In genomic region chr10:3064423-3064822, GRCh38 we compare ENCODE assay signal across 27 cellular contexts. TPM values are rescaled to one million over a fixed set of nuclear protein-coding genes. Genes with fewer than 3 reads are reported as not detected.
DNase-seq lines count a peak whose midpoint lies in the region.
"Had no signal": no experiment of that assay in that cellular context is flagged by ENCODE, and none has a peak within 500 bp of the region (broad histone marks: within the 10 kb centered on the region; RNA-seq: fewer than 3 reads in every experiment).

No MANE protein-coding gene starts in this region.

- H3K14ac ChIP-seq in neuronal stem cell (ENCODE audit: low read length), result no peak overlapping the region

- intact Hi-C loops in activated CD4-positive, alpha-beta T cell treated with anti-CD3 and anti-CD28 coated beads, Interleukin-2, amount 10 ng/mL, durations not matched to agents 24 days and 14 days (cut with micrococcal nuclease), result loop anchor here (10.0 kb wide), 1 partner anchor 1950 kb away; no protein-coding TSS in a partner anchor

- H3K27ac Mint-ChIP-seq in T-helper 2 cell treated with Interferon-gamma antibody and Interleukin-4, amounts not matched to agents 5 μg/mL and 100 μg/mL, for 36 hours, result no peak overlapping the region
- H3K27ac Mint-ChIP-seq in activated CD4-positive, alpha-beta T cell treated with anti-CD3 and anti-CD28 coated beads, Interleukin-2, amount 10 ng/mL, durations not matched to agents 24 days and 14 days, result no peak overlapping the region

- no peaks in the 10 kb centered on the region for H3K79me1 ChIP-seq in neuronal stem cell (ENCODE audit: low read depth, low read length)

- peaks cover 4% of the 10 kb centered on the region for H3K4me1 Mint-ChIP-seq in T-helper 2 cell treated with Interferon-gamma antibody and Interleukin-4, amounts not matched to agents 5 μg/mL and 100 μg/mL, for 36 hours (ENCODE audit: low read depth)
- peaks cover 4% of the 10 kb centered on the region for H3K4me1 Mint-ChIP-seq in activated CD4-positive, alpha-beta T cell treated with anti-CD3 and anti-CD28 coated beads, Interleukin-2, amount 10 ng/mL, durations not matched to agents 24 days and 14 days

- peaks cover 10 to 48% (median 35%) of the 10 kb centered on the region in 10 experiments for H3K4me1 ChIP-seq in BLaER1 treated with 17β-estradiol and CSF1 and Interleukin-3, amounts not matched to agents 10 nM and 100 nM
- H3K4me1 ChIP-seq in neuronal stem cell (ENCODE audit: control insufficient read depth in 2 of 2, insufficient read depth in 1 of 2, low read depth in 1 of 2, low read length in 2 of 2), result peaks cover 0 to 3% of the 10 kb centered on the region in 2 donors

- DNase-seq in NAMALWA (ENCODE audit: low spot score) (peak; percentile 18), germinal center (ENCODE audit: low spot score) (peak; percentile 36), neuronal stem cell (ENCODE audit: low spot score) (no peak), NCI-H1694 treated with DMSO at 0.1 percent for 48 hours (lab: John Stamatoyannopoulos, UW) (no peak), cortex of kidney (lab: John Stamatoyannopoulos, UW) (no peak)
- no peak for DNase-seq in T-helper 2 cell treated with Interferon-gamma antibody and Interleukin-4, amounts not matched to agents 5 μg/mL and 100 μg/mL, for 36 hours (ENCODE audit: low spot score)
- no peak for DNase-seq in activated CD4-positive, alpha-beta T cell treated with anti-CD3 and anti-CD28 coated beads, Interleukin-2, amount 10 ng/mL, durations not matched to agents 24 days and 14 days
- DNase-seq: C1 segment of cervical spinal cord; CD8-positive, alpha-beta memory T cell; DMS 273 treated with DMSO at 0.1 percent for 48 hours; DMS79 treated with DMSO at 0.1 percent for 48 hours; GF-D8; GM23248; KG1; MM.1S; NCI-H1048; NCI-H1417; NCI-H1694; NCI-H2081; NCI-H2227 treated with DMSO at 0.1 percent for 48 hours; NCI-H69; OCI-M1; Peyer's patch; SIG-M5 had no signal

- no peak overlapping the region for H2AFZ ChIP-seq in neuronal stem cell (ENCODE audit: low read length)
- H2AFZ ChIP-seq: GM23248 had no signal

- H4K8ac ChIP-seq in neuronal stem cell (ENCODE audit: low read depth, low read length), result no peak overlapping the region

- H2BK12ac ChIP-seq in neuronal stem cell (ENCODE audit: low read length), result no peak overlapping the region

- peak overlapping the region; percentile 5 for H3K18ac ChIP-seq in neuronal stem cell (ENCODE audit: low read length)

- H3K27me3 ChIP-seq in BLaER1 treated with 17β-estradiol and CSF1 and Interleukin-3, amounts not matched to agents 10 nM and 100 nM, result peaks cover 12 to 26% (median 17%) of the 10 kb centered on the region in 11 experiments; a peak in 21 of 22 replicates
- H3K27me3 ChIP-seq in neuronal stem cell (ENCODE audit: control insufficient read depth in 3 of 3, insufficient read depth in 3 of 3, low read depth in 1 of 3, low read length in 3 of 3), result peaks cover 4 to 39% (median 17%) of the 10 kb centered on the region in 3 experiments

- peaks cover 4% of the 10 kb centered on the region for H3K36me3 Mint-ChIP-seq in T-helper 2 cell treated with Interferon-gamma antibody and Interleukin-4, amounts not matched to agents 5 μg/mL and 100 μg/mL, for 36 hours (ENCODE audit: low read depth)
- peaks cover 8% of the 10 kb centered on the region for H3K36me3 Mint-ChIP-seq in activated CD4-positive, alpha-beta T cell treated with anti-CD3 and anti-CD28 coated beads, Interleukin-2, amount 10 ng/mL, durations not matched to agents 24 days and 14 days (ENCODE audit: low read depth)

- peaks cover 0 to 3% (median 2%) of the 10 kb centered on the region in 11 experiments; a peak in 10 of 22 replicates for H3K36me3 ChIP-seq in BLaER1 treated with 17β-estradiol and CSF1 and Interleukin-3, amounts not matched to agents 10 nM and 100 nM
- H3K36me3 ChIP-seq in neuronal stem cell (replicated peaks in 1 of 2; ENCODE audit: control insufficient read depth in 2 of 2, insufficient read depth in 2 of 2, low read length in 2 of 2), result no peaks in the 10 kb centered on the region
- H3K36me3 ChIP-seq: HAP-1, Peyer's patch had no signal

- H2BK5ac ChIP-seq in neuronal stem cell (ENCODE audit: low read length), result no peak overlapping the region

- peaks cover 0 to 38% (median 22%) of the 10 kb centered on the region in 11 experiments; a peak in 17 of 22 replicates for H4K20me1 ChIP-seq in BLaER1 treated with 17β-estradiol and CSF1 and Interleukin-3, amounts not matched to agents 10 nM and 100 nM

- no peak overlapping the region for H2BK120ac ChIP-seq in neuronal stem cell (ENCODE audit: low read depth, low read length)

- H3K23ac ChIP-seq in neuronal stem cell (ENCODE audit: low read depth, low read length, poor library complexity), result no peak overlapping the region

- H3K9me3 Mint-ChIP-seq in T-helper 2 cell treated with Interferon-gamma antibody and Interleukin-4, amounts not matched to agents 5 μg/mL and 100 μg/mL, for 36 hours, result no peaks in the 10 kb centered on the region
- H3K9me3 Mint-ChIP-seq in activated CD4-positive, alpha-beta T cell treated with anti-CD3 and anti-CD28 coated beads, Interleukin-2, amount 10 ng/mL, durations not matched to agents 24 days and 14 days, result no peaks in the 10 kb centered on the region
- H3K9me3 Mint-ChIP-seq: CD8-positive, alpha-beta memory T cell had no signal

- no peak overlapping the region for H3K9ac ChIP-seq in BLaER1 treated with 17β-estradiol and CSF1 and Interleukin-3, amounts not matched to agents 10 nM and 100 nM
- no peak overlapping the region for H3K9ac ChIP-seq in neuronal stem cell (ENCODE audit: low read depth, low read length, poor library complexity)
- H3K9ac ChIP-seq: GM23248 had no signal

- H3K27me3 Mint-ChIP-seq in T-helper 2 cell treated with Interferon-gamma antibody and Interleukin-4, amounts not matched to agents 5 μg/mL and 100 μg/mL, for 36 hours (ENCODE audit: low read depth), result peaks cover 16% of the 10 kb centered on the region
- H3K27me3 Mint-ChIP-seq in activated CD4-positive, alpha-beta T cell treated with anti-CD3 and anti-CD28 coated beads, Interleukin-2, amount 10 ng/mL, durations not matched to agents 24 days and 14 days, result peaks cover 23% of the 10 kb centered on the region
- H3K27me3 Mint-ChIP-seq: CD8-positive, alpha-beta memory T cell had no signal

- no peak overlapping the region for H3K4me3 Mint-ChIP-seq in T-helper 2 cell treated with Interferon-gamma antibody and Interleukin-4, amounts not matched to agents 5 μg/mL and 100 μg/mL, for 36 hours
- no peak overlapping the region for H3K4me3 Mint-ChIP-seq in activated CD4-positive, alpha-beta T cell treated with anti-CD3 and anti-CD28 coated beads, Interleukin-2, amount 10 ng/mL, durations not matched to agents 24 days and 14 days

- H3K9me3 ChIP-seq in BLaER1 treated with 17β-estradiol and CSF1 and Interleukin-3, amounts not matched to agents 10 nM and 100 nM (replicated peaks in 1 of 11), result no peaks in the 10 kb centered on the region
- H3K9me3 ChIP-seq in neuronal stem cell (replicated peaks in 1 of 2; ENCODE audit: control insufficient read depth in 2 of 2, insufficient read depth in 1 of 2, low read depth in 1 of 2, low read length in 2 of 2), result no peaks in the 10 kb centered on the region
- H3K9me3 ChIP-seq: HAP-1, Peyer's patch had no signal

- H4K91ac ChIP-seq in neuronal stem cell (ENCODE audit: low read depth, low read length, poor library complexity), result no peak overlapping the region

- peak overlapping the region in 8 of 11 experiments; percentile 37 to 95 (median 93); a peak in 16 of 22 replicates for H3K4me2 ChIP-seq in BLaER1 treated with 17β-estradiol and CSF1 and Interleukin-3, amounts not matched to agents 10 nM and 100 nM
- no peak overlapping the region for H3K4me2 ChIP-seq in neuronal stem cell (ENCODE audit: insufficient read depth, low read length, poor library complexity, severe bottlenecking)

- no peak overlapping the region for H3K4ac ChIP-seq in neuronal stem cell (ENCODE audit: low read length)

- peak overlapping the region; percentile 70 for H2BK15ac ChIP-seq in neuronal stem cell (ENCODE audit: low read length)

- H3K27ac ChIP-seq in BLaER1 treated with 17β-estradiol and CSF1 and Interleukin-3, amounts not matched to agents 10 nM and 100 nM, result no peak overlapping the region
- H3K27ac ChIP-seq in neuronal stem cell (replicated peaks; ENCODE audit: low read length), result no peak overlapping the region
- H3K27ac ChIP-seq: GM23248, Peyer's patch, SK-N-MC had no signal

- no CpG with 5 or more reads among the region's 2 CpGs for WGBS in neuronal stem cell (ENCODE audit: extremely low coverage in 2 of 2, insufficient read length in 2 of 2, insufficient replicate concordance in 1 of 2), 2 donors

- H2AK5ac ChIP-seq in neuronal stem cell (ENCODE audit: low read depth, low read length), result no peak overlapping the region

- no peak overlapping the region for H3K4me3 ChIP-seq in BLaER1 treated with 17β-estradiol and CSF1 and Interleukin-3, amounts not matched to agents 10 nM and 100 nM
- H3K4me3 ChIP-seq in neuronal stem cell (ENCODE audit: low read length in 2 of 2), result no peak overlapping the region
- H3K4me3 ChIP-seq: GM23248, HAP-1, Peyer's patch, SK-N-MC had no signal

RNA-seq across cellular contexts. Expression of gene PFKP, which starts 2.9 kb away (rescaled TPM):
- 21.1 TPM for polyA plus RNA-seq in neuronal stem cell (2013, experiment 1 of 2)
- polyA plus RNA-seq in neuronal stem cell (2013, experiment 2 of 2), result 21.1 TPM
- 284 and 294 TPM in 2 replicates for total RNA-seq in activated CD4-positive, alpha-beta T cell treated with anti-CD3 and anti-CD28 coated beads, Interleukin-2, amount 10 ng/mL, durations not matched to agents 24 days and 14 days

Comparison
In these comparisons a context has a peak if more than half of its experiments do, and no peak if none do; other contexts are left out.
1. DNase-seq: peak in NAMALWA (single experiment) and germinal center (single experiment); none in neuronal stem cell (single experiment), T-helper 2 cell treated with Interferon-gamma antibody and Interleukin-4, amounts not matched to agents 5 μg/mL and 100 μg/mL, for 36 hours (single experiment), NCI-H1694 treated with DMSO at 0.1 percent for 48 hours (single experiment), activated CD4-positive, alpha-beta T cell treated with anti-CD3 and anti-CD28 coated beads, Interleukin-2, amount 10 ng/mL, durations not matched to agents 24 days and 14 days (single experiment) and cortex of kidney (single experiment).